Comparison of ENCODE assay signal across 7 cellular contexts in genomic region chr6:121305957-121306607, GRCh38. TPM values are rescaled to one million over a fixed set of nuclear protein-coding genes. Genes with fewer than 3 reads are reported as not detected.
DNase-seq lines count a peak whose midpoint lies in the region; ATAC-seq and TF ChIP-seq lines count a peak whose summit lies in the region.

No MANE protein-coding gene starts in this region.

- H3K27me3 ChIP-seq in KMS-11 (ENCODE audit: insufficient read depth, low read depth) (no peaks in the 10 kb centered on the region), tibial nerve (no peaks in the 10 kb centered on the region)

- H3K9ac ChIP-seq in KMS-11 = no peak overlapping the region

- TF ChIP-seq EP300 in tibial nerve (IDR thresholded peaks at IDR 0.05) = no peak

- H3K4me1 ChIP-seq in KMS-11 (ENCODE audit: low read depth, poor library complexity, severe bottlenecking) (peaks cover 7% of the 10 kb centered on the region), tibial nerve (no peaks in the 10 kb centered on the region)

- H3K9me3 ChIP-seq in tibial nerve = no peaks in the 10 kb centered on the region

- no peak overlapping the region for H3K27ac ChIP-seq in KMS-11
- H3K27ac ChIP-seq in tibial nerve = no peak overlapping the region

- H3K4me2 ChIP-seq in KMS-11 = no peak overlapping the region

- no peaks in the 10 kb centered on the region for H4K20me1 ChIP-seq in KMS-11 (ENCODE audit: insufficient read depth)

- H2AFZ ChIP-seq in KMS-11 (ENCODE audit: low read depth) = no peak overlapping the region

- WGBS in tibial nerve, 2 donors = 65% methylated on average over 7 of the region's 7 CpGs

- no peaks in the 10 kb centered on the region for H3K79me2 ChIP-seq in KMS-11 (ENCODE audit: insufficient read depth, low read depth)

- no peak for TF ChIP-seq POLR2A in tibial nerve (IDR thresholded peaks at IDR 0.05)

- DNase-seq in SHP77 treated with DMSO at 0.1 percent for 48 hours (lab: John Stamatoyannopoulos, UW) = peak; percentile 1
- peak; percentile 54 for DNase-seq in fibroblast of villous mesenchyme (ENCODE audit: low read depth)
- no peak for DNase-seq in tibial nerve (ENCODE audit: low spot score in 2 of 2)
- DNase-seq in nucleus accumbens (lab: John Stamatoyannopoulos, UW) = no peak

- H3K4me3 ChIP-seq in KMS-11 (IDR thresholded peaks at IDR 0.05; ENCODE audit: insufficient read depth, low read depth, low read length) = no peak overlapping the region
- no peak overlapping the region for H3K4me3 ChIP-seq in fibroblast of villous mesenchyme (ENCODE audit: low read depth, low read length)
- H3K4me3 ChIP-seq in tibial nerve = no peak overlapping the region

- ATAC-seq in GM21786 (IDR thresholded peaks at IDR 0.05; ENCODE audit: unreplicated experiment) = peak; percentile 86

- H3K36me3 ChIP-seq in KMS-11 (ENCODE audit: insufficient read depth) (no peaks in the 10 kb centered on the region), tibial nerve (peaks cover 0 to 12% (median 0%) of the 10 kb centered on the region in 3 donors)

- TF ChIP-seq CTCF in GM12874 (IDR thresholded peaks at IDR 0.05; ENCODE audit: insufficient read depth, low read depth, low read length) (peak; percentile 49), KMS-11 (conservative IDR thresholded peaks at IDR 0.05; ENCODE audit: low read depth, low read length) (peak; percentile 56), fibroblast of villous mesenchyme (IDR thresholded peaks at IDR 0.05; ENCODE audit: insufficient read depth, low read depth, low read length) (peak; percentile 75), tibial nerve (IDR thresholded peaks at IDR 0.05) (peak in 3 of 5 experiments; percentile 22 to 27 (median 25))

RNA-seq across cellular contexts. Expression of gene TBC1D32, which starts 28.2 kb away (rescaled TPM):
- total RNA-seq in fibroblast of villous mesenchyme (16.1 and 21.2 TPM in 2 replicates), tibial nerve (10 to 100 TPM in 2 of 4 donors, 1 to 10 TPM in 2; 7.9 to 19.2 (median 11.4) TPM)

Comparison
In these comparisons a context has a peak if more than half of its experiments do, and no peak if none do; other contexts are left out.
1. CTCF ChIP-seq: peak in every context shown above with its lines; median percentile 75 in fibroblast of villous mesenchyme; 56 in KMS-11; 49 in GM12874; 25 in tibial nerve.
2. DNase-seq: peak in SHP77 treated with DMSO at 0.1 percent for 48 hours (single experiment) and fibroblast of villous mesenchyme (single experiment); none in tibial nerve (0 of 2) and nucleus accumbens (0 of 56).